In the genomic region with DNA sequence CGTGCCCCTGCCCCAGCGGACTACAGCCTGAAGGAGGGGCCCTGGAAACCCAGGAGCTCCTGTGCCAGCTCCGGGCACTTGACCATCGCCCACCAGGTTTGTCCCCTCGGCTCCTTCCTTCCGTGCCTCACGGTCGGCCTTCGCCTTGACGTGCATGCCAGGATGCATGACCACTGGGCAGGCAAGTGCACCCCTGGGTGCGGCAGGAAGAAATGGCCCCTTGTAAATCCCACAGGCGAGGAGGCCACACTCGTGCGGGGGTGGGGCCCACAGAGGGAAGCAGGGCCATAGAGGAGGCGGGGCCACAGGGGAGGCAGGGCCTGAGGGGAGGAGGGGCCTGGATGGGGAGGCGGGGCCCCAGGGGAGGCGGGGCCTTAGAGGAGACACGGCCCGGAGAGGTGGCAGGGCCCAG, we compare ENCODE assay signal across 1 cellular context.
TF ChIP-seq lines count a peak whose summit lies in the region.

No MANE protein-coding gene starts in this region.

TF ChIP-seq in HepG2, 621 proteins besides CTCF, POLR2A, EP300 and RAD21 (continued from another document):
- TF ChIP-seq RBAK (CRISPR knock-in tag; IDR thresholded peaks at IDR 0.05), result no peak
- TF ChIP-seq HOXA3 (CRISPR knock-in tag; IDR thresholded peaks at IDR 0.05), result no peak
- TF ChIP-seq, protein P1, sequence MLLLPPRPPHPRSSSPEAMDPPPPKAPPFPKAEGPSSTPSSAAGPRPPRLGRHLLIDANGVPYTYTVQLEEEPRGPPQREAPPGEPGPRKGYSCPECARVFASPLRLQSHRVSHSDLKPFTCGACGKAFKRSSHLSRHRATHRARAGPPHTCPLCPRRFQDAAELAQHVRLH (CRISPR knock-in tag; IDR thresholded peaks at IDR 0.05; ENCODE audit: borderline replicate concordance, low read depth), result no peak
